29 cellular contexts compared by ENCODE assay signal in genomic region chr10:13650961-13651360, GRCh38.
"Had no signal": no experiment of that assay in that cellular context is flagged by ENCODE, and none has a peak within 500 bp of the region (broad histone marks: within the 10 kb centered on the region; RNA-seq: fewer than 3 reads in every experiment).

No MANE protein-coding gene starts in this region.

- DNase-seq: activated CD4-positive, alpha-beta memory T cell treated with anti-CD3 and anti-CD28 coated beads for 36 hours; activated CD4-positive, alpha-beta T cell treated with anti-CD3 and anti-CD28 coated beads, Interleukin-2, amount 10 ng/mL, durations not matched to agents 24 days and 14 days; activated CD4-positive, CD25-positive, alpha-beta regulatory T cell treated with anti-CD3 and anti-CD28 coated beads, Interleukin-2, amount 50 U/mL, for 72 hours; activated CD8-positive, alpha-beta memory T cell treated with anti-CD3 and anti-CD28 coated beads, Interleukin-2, amount 50 U/mL, for 4 hours; activated gamma-delta T cell; activated naive CD8-positive, alpha-beta T cell treated with anti-CD3 and anti-CD28 coated beads, Interleukin-2, amount 50 U/mL, for 24 hours; activated T-cell treated with anti-CD3 and anti-CD28 coated beads, Interleukin-2, amount 50 U/mL, for 1 hour; amygdala; cerebellar nuclear complex; colonic mucosa; effector CD8-positive, alpha-beta T cell; head of caudate nucleus; hippocampal formation; left cardiac atrium; left ventricle myocardium superior; naive thymus-derived CD4-positive, alpha-beta T cell; nucleus accumbens; posterior cingulate gyrus; right cardiac atrium; stimulated activated CD4-positive, alpha-beta T cell treated with anti-CD3 and anti-CD28 coated beads, Interleukin-2, amount 100 ng/mL, for 48 hours; substantia nigra; T-helper 9 cell; upper lobe of left lung had no signal

- H3K4me1 Mint-ChIP-seq: neural crest cell had no signal

- H3K27me3 Mint-ChIP-seq: activated CD4-positive, alpha-beta memory T cell treated with anti-CD3 and anti-CD28 coated beads for 36 hours; activated CD4-positive, alpha-beta T cell treated with anti-CD3 and anti-CD28 coated beads, Interleukin-2, amount 10 ng/mL, durations not matched to agents 24 days and 14 days; activated naive CD4-positive, alpha-beta T cell treated with anti-CD3 and anti-CD28 coated beads, Interleukin-2, amount 50 U/mL, for 24 hours; activated naive CD8-positive, alpha-beta T cell treated with anti-CD3 and anti-CD28 coated beads, Interleukin-2, amount 50 U/mL, for 24 hours; naive thymus-derived CD4-positive, alpha-beta T cell; stimulated activated naive CD8-positive, alpha-beta T cell treated with anti-CD3 and anti-CD28 coated beads, Interleukin-15, Interleukin-2, amounts not matched to agents 100 ng/mL and 50 ng/mL, for 24 hours had no signal

- H3K27me3 ChIP-seq: colonic mucosa, gastroesophageal sphincter, upper lobe of left lung had no signal

- H3K36me3 ChIP-seq: colonic mucosa had no signal

- H3K9me3 Mint-ChIP-seq: activated CD4-positive, alpha-beta memory T cell treated with anti-CD3 and anti-CD28 coated beads for 36 hours; activated CD4-positive, alpha-beta T cell treated with anti-CD3 and anti-CD28 coated beads, Interleukin-2, amount 10 ng/mL, durations not matched to agents 24 days and 14 days; activated naive CD4-positive, alpha-beta T cell treated with anti-CD3 and anti-CD28 coated beads, Interleukin-2, amount 50 U/mL, for 24 hours; activated naive CD8-positive, alpha-beta T cell treated with anti-CD3 and anti-CD28 coated beads, Interleukin-2, amount 50 U/mL, for 24 hours; activated T-helper 1 cell treated with anti-CD3 and anti-CD28 coated beads, Interleukin-12 subunit alpha, Interleukin-12 subunit beta, Interleukin-2, Interleukin-4 antibody, amounts not matched to agents 30 ng/mL and 10 ng/mL and 1 ng/mL, durations not matched to agents 14 hours and 24 hours and 36 hours; naive thymus-derived CD4-positive, alpha-beta T cell; neural crest cell; stimulated activated naive CD8-positive, alpha-beta T cell treated with anti-CD3 and anti-CD28 coated beads, Interleukin-15, Interleukin-2, amounts not matched to agents 100 ng/mL and 50 ng/mL, for 24 hours had no signal

- H3K4me3 Mint-ChIP-seq: activated CD4-positive, alpha-beta memory T cell treated with anti-CD3 and anti-CD28 coated beads for 36 hours; activated CD4-positive, alpha-beta T cell treated with anti-CD3 and anti-CD28 coated beads, Interleukin-2, amount 10 ng/mL, durations not matched to agents 24 days and 14 days; activated naive CD4-positive, alpha-beta T cell treated with anti-CD3 and anti-CD28 coated beads, Interleukin-2, amount 50 U/mL, for 24 hours; activated naive CD8-positive, alpha-beta T cell treated with anti-CD3 and anti-CD28 coated beads, Interleukin-2, amount 50 U/mL, for 24 hours; activated T-helper 1 cell treated with anti-CD3 and anti-CD28 coated beads, Interleukin-12 subunit alpha, Interleukin-12 subunit beta, Interleukin-2, Interleukin-4 antibody, amounts not matched to agents 30 ng/mL and 10 ng/mL and 1 ng/mL, durations not matched to agents 14 hours and 24 hours and 36 hours; naive thymus-derived CD4-positive, alpha-beta T cell; stimulated activated naive CD8-positive, alpha-beta T cell treated with anti-CD3 and anti-CD28 coated beads, Interleukin-15, Interleukin-2, amounts not matched to agents 100 ng/mL and 50 ng/mL, for 24 hours had no signal

- H3K27ac ChIP-seq: colonic mucosa, gastroesophageal sphincter, upper lobe of left lung had no signal

- ATAC-seq: activated naive CD8-positive, alpha-beta T cell treated with anti-CD3 and anti-CD28 coated beads, Interleukin-2, amount 50 U/mL, for 24 hours; gastroesophageal sphincter; left cardiac atrium; left ventricle myocardium superior; naive thymus-derived CD4-positive, alpha-beta T cell; right cardiac atrium had no signal

- H3K9me3 ChIP-seq: colonic mucosa, gastroesophageal sphincter, upper lobe of left lung had no signal

- H3K4me1 ChIP-seq: colonic mucosa, gastroesophageal sphincter, upper lobe of left lung had no signal

- H3K4me3 ChIP-seq: colonic mucosa, gastroesophageal sphincter, upper lobe of left lung had no signal

- H3K27ac Mint-ChIP-seq: activated CD4-positive, alpha-beta memory T cell treated with anti-CD3 and anti-CD28 coated beads for 36 hours; activated CD4-positive, alpha-beta T cell treated with anti-CD3 and anti-CD28 coated beads, Interleukin-2, amount 10 ng/mL, durations not matched to agents 24 days and 14 days; activated naive CD4-positive, alpha-beta T cell treated with anti-CD3 and anti-CD28 coated beads, Interleukin-2, amount 50 U/mL, for 24 hours; activated naive CD8-positive, alpha-beta T cell treated with anti-CD3 and anti-CD28 coated beads, Interleukin-2, amount 50 U/mL, for 24 hours; activated T-helper 1 cell treated with anti-CD3 and anti-CD28 coated beads, Interleukin-12 subunit alpha, Interleukin-12 subunit beta, Interleukin-2, Interleukin-4 antibody, amounts not matched to agents 30 ng/mL and 10 ng/mL and 1 ng/mL, durations not matched to agents 14 hours and 24 hours and 36 hours; stimulated activated naive CD8-positive, alpha-beta T cell treated with anti-CD3 and anti-CD28 coated beads, Interleukin-15, Interleukin-2, amounts not matched to agents 100 ng/mL and 50 ng/mL, for 24 hours had no signal

- FAIRE-seq: keratinocyte had no signal
